In the genomic region with DNA sequence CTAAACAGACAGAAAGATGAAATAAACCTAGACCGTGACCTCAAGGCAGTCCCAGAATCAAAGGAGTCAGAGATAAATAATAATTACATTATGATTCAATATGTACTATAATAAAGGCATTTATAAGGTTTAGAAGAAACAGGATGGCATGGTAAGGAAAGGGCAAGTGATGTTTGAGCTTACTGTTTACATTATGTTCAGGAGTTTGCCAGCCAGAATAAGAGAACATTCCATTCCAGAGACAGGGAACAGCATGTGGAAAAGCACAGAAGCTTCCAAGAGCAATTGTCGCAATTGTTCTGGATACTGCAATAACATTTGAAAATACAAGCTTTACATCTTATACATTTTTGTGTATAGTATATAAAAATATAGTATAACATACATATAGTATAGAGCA, we compare ENCODE assay signal across 20 cellular contexts. TPM values are rescaled to one million over a fixed set of nuclear protein-coding genes. Genes with fewer than 3 reads are reported as not detected.
DNase-seq lines count a peak whose midpoint lies in the region; ATAC-seq and TF ChIP-seq lines count a peak whose summit lies in the region.
"Had no signal": no experiment of that assay in that cellular context is flagged by ENCODE, and none has a peak within 500 bp of the region (broad histone marks: within the 10 kb centered on the region; RNA-seq: fewer than 3 reads in every experiment).

No MANE protein-coding gene starts in this region.

- no peak overlapping the region for H3K4me3 Mint-ChIP-seq in type B pancreatic cell
- H3K4me3 Mint-ChIP-seq: CD8-positive, alpha-beta memory T cell had no signal

- no peak overlapping the region for H2AFZ ChIP-seq in osteoblast (ENCODE audit: low read length)

- peaks cover 4% of the 10 kb centered on the region for H4K20me1 ChIP-seq in osteoblast (ENCODE audit: insufficient read depth, low read length)
- H4K20me1 ChIP-seq: BLaER1 treated with 17β-estradiol and CSF1 and Interleukin-3, amounts not matched to agents 10 nM and 100 nM had no signal

- intact Hi-C loops in left cardiac atrium (cut with DNase I), result no loop called here
- intact Hi-C loops in adrenal gland (cut with DNase I), result no loop called here

- TF ChIP-seq CTCF in cardiac muscle cell (IDR thresholded peaks at IDR 0.05; ENCODE audit: low read depth, low read length), result no peak
- no peak for TF ChIP-seq CTCF in adrenal gland (IDR thresholded peaks at IDR 0.05)
- no peak for TF ChIP-seq CTCF in osteoblast (IDR thresholded peaks at IDR 0.05; ENCODE audit: extremely low read depth, low read depth, low read length)
- TF ChIP-seq CTCF in type B pancreatic cell (conservative IDR thresholded peaks at IDR 0.05), result no peak
- no peak for TF ChIP-seq CTCF in GM20000 (IDR thresholded peaks at IDR 0.05; ENCODE audit: extremely low read depth, missing control alignments)

- H3K27ac ChIP-seq in cardiac muscle cell (peak overlapping the region; percentile 65), adrenal gland (peak overlapping the region in 3 of 5 donors; percentile 29 to 83 (median 57)), osteoblast (ENCODE audit: low read depth, low read length) (peak overlapping the region; percentile 13)
- H3K27ac ChIP-seq: BLaER1 treated with 17β-estradiol and CSF1 and Interleukin-3, amounts not matched to agents 10 nM and 100 nM had no signal

- TF ChIP-seq POLR2A in adrenal gland (IDR thresholded peaks at IDR 0.05), result no peak

- H3K79me2 ChIP-seq in osteoblast (ENCODE audit: insufficient read depth, low read length), result peaks cover 2% of the 10 kb centered on the region

- H3K36me3 ChIP-seq in cardiac muscle cell (peaks cover 8% of the 10 kb centered on the region), adrenal gland (replicated peaks in 1 of 2) (no peaks in the 10 kb centered on the region), osteoblast (ENCODE audit: insufficient read depth, low read length) (peaks cover 18% of the 10 kb centered on the region)
- H3K36me3 ChIP-seq: BLaER1 treated with 17β-estradiol and CSF1 and Interleukin-3, amounts not matched to agents 10 nM and 100 nM; HAP-1 had no signal

- no peak overlapping the region for H3K4me2 ChIP-seq in osteoblast (ENCODE audit: insufficient read depth, low read length)
- H3K4me2 ChIP-seq: BLaER1 treated with 17β-estradiol and CSF1 and Interleukin-3, amounts not matched to agents 10 nM and 100 nM had no signal

- DNase-seq in cardiac muscle cell (ENCODE audit: low read depth in 1 of 2, low spot score in 1 of 2) (no peak), left cardiac atrium (no peak), adrenal gland (no peak), osteoblast (ENCODE audit: insufficient read length, low spot score, missing footprints) (no peak), type B pancreatic cell (ENCODE audit: extremely low spot score, unreplicated experiment) (no peak), GM20000 (ENCODE audit: low spot score) (no peak), NCI-H748 (lab: John Stamatoyannopoulos, UW; ENCODE audit: unreplicated experiment) (no peak)
- DNase-seq: 8988T; CD8-positive, alpha-beta memory T cell; DMS79; KG1; NCI-H146; NCI-H2081; NCI-H82; Right ventricle myocardium superior had no signal

- no peaks in the 10 kb centered on the region for H3K27me3 ChIP-seq in cardiac muscle cell
- no peaks in the 10 kb centered on the region for H3K27me3 ChIP-seq in adrenal gland
- no peaks in the 10 kb centered on the region for H3K27me3 ChIP-seq in osteoblast (ENCODE audit: insufficient read depth, low read length)
- H3K27me3 ChIP-seq: BLaER1 treated with 17β-estradiol and CSF1 and Interleukin-3, amounts not matched to agents 10 nM and 100 nM had no signal

- H3K9me3 ChIP-seq in cardiac muscle cell (ENCODE audit: low read depth), result no peaks in the 10 kb centered on the region
- H3K9me3 ChIP-seq in adrenal gland (replicated peaks in 1 of 3), result no peaks in the 10 kb centered on the region
- no peaks in the 10 kb centered on the region for H3K9me3 ChIP-seq in osteoblast (ENCODE audit: low read depth, low read length)
- H3K9me3 ChIP-seq: HAP-1 had no signal

- H3K27ac Mint-ChIP-seq in type B pancreatic cell, result peak overlapping the region; percentile 60

- no peaks in the 10 kb centered on the region for H3K9me3 Mint-ChIP-seq in type B pancreatic cell
- H3K9me3 Mint-ChIP-seq: CD8-positive, alpha-beta memory T cell had no signal

- no peak overlapping the region for H3K4me3 ChIP-seq in cardiac muscle cell
- no peak overlapping the region for H3K4me3 ChIP-seq in adrenal gland
- H3K4me3 ChIP-seq in osteoblast (ENCODE audit: insufficient read depth, low read length), result no peak overlapping the region
- H3K4me3 ChIP-seq: BLaER1 treated with 17β-estradiol and CSF1 and Interleukin-3, amounts not matched to agents 10 nM and 100 nM; HAP-1 had no signal

- no peaks in the 10 kb centered on the region for H3K27me3 Mint-ChIP-seq in type B pancreatic cell
- H3K27me3 Mint-ChIP-seq: CD8-positive, alpha-beta memory T cell had no signal

- ATAC-seq in left cardiac atrium (no peak), HG02678 (IDR thresholded peaks at IDR 0.05; ENCODE audit: unreplicated experiment) (no peak)
- ATAC-seq: Panc1 had no signal

- H3K4me1 ChIP-seq in cardiac muscle cell (ENCODE audit: low read depth) (peaks cover 18% of the 10 kb centered on the region), adrenal gland (replicated peaks in 1 of 2) (peaks cover 0 to 7% of the 10 kb centered on the region in 2 donors), osteoblast (ENCODE audit: insufficient read depth, low read length) (peaks cover 26% of the 10 kb centered on the region)

- peaks cover 21% of the 10 kb centered on the region for H3K4me1 Mint-ChIP-seq in type B pancreatic cell (ENCODE audit: unreplicated experiment)
- H3K4me1 Mint-ChIP-seq: CD8-positive, alpha-beta memory T cell had no signal

- WGBS in adrenal gland, 4 donors, result 96 to 98% (median 97%) methylated on average over 2 of the region's 2 CpGs

- peaks cover 59% of the 10 kb centered on the region for H3K36me3 Mint-ChIP-seq in type B pancreatic cell

RNA-seq across cellular contexts. Expression of gene FRZB, which starts 50.0 kb away (rescaled TPM):
- total RNA-seq in cardiac muscle cell (9.6 and 12.3 TPM in 2 replicates), left cardiac atrium (1 to 10 TPM; 2.4 to 5.3 TPM), adrenal gland (1 to 10 TPM in 5 of 8 donors, under 1 TPM in 3; 0.30 to 1.9 (median 1.3) TPM), osteoblast (0.29 and 0.36 TPM in 2 replicates), type B pancreatic cell (ENCODE audit: low replicate concordance) (3.6 and 17.1 TPM in 2 replicates)
- polyA plus RNA-seq in cardiac muscle cell (23.9 and 26.6 TPM in 2 replicates), adrenal gland (1 to 10 TPM; 1.9 to 2.5 (median 2.2) TPM)
- total RNA-seq: CD8-positive, alpha-beta memory T cell; NCI-H460 had no signal
- polyA plus RNA-seq: CD8-positive, alpha-beta memory T cell had no signal

Comparison
In these comparisons a context has a peak if more than half of its experiments do, and no peak if none do; other contexts are left out.
1. H3K27ac ChIP-seq: peak in every context shown above with its lines; median percentile 65 in cardiac muscle cell; 57 in adrenal gland; 13 in osteoblast.